7 cellular contexts compared by ENCODE assay signal in the genomic region with DNA sequence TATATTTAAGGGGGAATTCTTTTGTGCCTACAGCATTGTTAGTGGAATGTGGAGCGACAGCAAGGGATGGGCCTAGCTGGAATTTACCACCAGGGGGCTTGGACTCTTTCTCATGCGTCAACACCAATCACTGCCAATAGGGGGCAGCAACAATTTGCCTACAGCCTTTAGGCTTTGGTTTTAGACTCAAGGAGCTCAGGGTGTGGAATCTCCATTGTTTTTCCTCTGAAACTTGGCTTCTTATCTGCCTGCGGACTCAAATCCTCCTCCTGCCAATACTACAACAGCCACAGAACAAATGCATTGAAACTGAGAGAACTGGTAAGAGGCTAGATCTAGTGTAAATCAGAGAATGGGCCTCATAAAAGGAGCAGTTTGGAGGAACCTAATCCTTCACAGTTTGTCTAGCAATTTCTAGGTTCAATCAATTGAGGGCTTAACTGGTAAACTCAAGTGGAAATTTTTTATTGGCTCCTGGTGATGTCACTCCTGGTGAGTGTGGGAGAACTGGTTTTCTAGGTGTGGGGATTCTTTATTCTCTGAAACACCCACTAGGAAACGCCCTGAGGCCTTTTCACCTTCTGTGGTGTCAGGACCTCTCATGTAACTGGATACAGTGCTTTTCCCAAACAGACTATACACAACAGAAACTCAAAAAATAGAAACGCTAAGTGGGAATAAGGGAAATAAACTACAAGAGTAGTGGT. TPM values are rescaled to one million over a fixed set of nuclear protein-coding genes. Genes with fewer than 3 reads are reported as not detected.
DNase-seq lines count a peak whose midpoint lies in the region; ATAC-seq and TF ChIP-seq lines count a peak whose summit lies in the region.

No MANE protein-coding gene starts in this region.

- H3K9me3 ChIP-seq in gastroesophageal sphincter = no peaks in the 10 kb centered on the region

- WGBS in gastroesophageal sphincter (ENCODE audit: low coverage in 1 of 2), 2 donors = 17% methylated on average over 1 of the region's 5 CpGs; no CpG with 5 or more reads in 1 of the 2 donors

- peak; percentile 94 for TF ChIP-seq CTCF in GM13976 (IDR thresholded peaks at IDR 0.05; ENCODE audit: borderline replicate concordance, control extremely low read depth, extremely low read depth, insufficient read depth, missing control alignments)
- TF ChIP-seq CTCF in LNCaP clone FGC (IDR thresholded peaks at IDR 0.05; ENCODE audit: control insufficient read depth, extremely low read depth, insufficient read depth) = peak; percentile 82
- TF ChIP-seq CTCF in RWPE1 (conservative IDR thresholded peaks at IDR 0.05; ENCODE audit: low read depth) = peak; percentile 66
- TF ChIP-seq CTCF in gastroesophageal sphincter (IDR thresholded peaks at IDR 0.05) = peak; percentile 54 to 80 (median 80)

- no peaks in the 10 kb centered on the region for H3K27me3 ChIP-seq in gastroesophageal sphincter

- no peak for DNase-seq in GM13976 (ENCODE audit: low spot score)
- DNase-seq in LNCaP clone FGC (ENCODE audit: low read depth) = peak; percentile 64
- DNase-seq in RWPE1 (ENCODE audit: low spot score) = peak; percentile 49
- peak; percentile 88 for DNase-seq in activated effector memory CD4-positive, alpha-beta T cell treated with anti-CD3 and anti-CD28 coated beads, Interleukin-2, amount 50 U/mL, for 16 hours
- peak in 31 of 56 donors; percentile 0 to 47 (median 10) for DNase-seq in nucleus accumbens (lab: John Stamatoyannopoulos, UW)
- peak; percentile 67 for DNase-seq in ureter (ENCODE audit: low spot score)

- ATAC-seq in gastroesophageal sphincter = peak; percentile 63

- CTCF ChIA-PET in RWPE1 (lab: Yijun Ruan, JAX) = interaction anchor here (0.5 to 1.3 kb wide), 7 partner anchors 26 to 541 kb away, joined by 3 to 8 read pairs (median 4); no protein-coding TSS in a partner anchor

- peak overlapping the region; percentile 51 for H3K27ac ChIP-seq in RWPE1
- H3K27ac ChIP-seq in gastroesophageal sphincter = peak overlapping the region in 2 of 4 donors; percentile 6 to 24

- TF ChIP-seq EP300 in gastroesophageal sphincter (IDR thresholded peaks at IDR 0.05) = no peak

- H3K36me3 ChIP-seq in gastroesophageal sphincter = no peaks in the 10 kb centered on the region

- POLR2A ChIA-PET in RWPE1 (lab: Yijun Ruan, JAX; ENCODE audit: low non-redundant PET) = no interaction called here

- H3K4me3 ChIP-seq in LNCaP clone FGC (ENCODE audit: low read depth, low read length) (no peak overlapping the region), gastroesophageal sphincter (no peak overlapping the region)

- peaks cover 0 to 23% (median 0%) of the 10 kb centered on the region in 3 donors for H3K4me1 ChIP-seq in gastroesophageal sphincter

- no peak for TF ChIP-seq POLR2A in gastroesophageal sphincter (IDR thresholded peaks at IDR 0.05)

- in situ Hi-C loops in GM13976 (cut with MboI; ENCODE audit: low sequenced_read_pairs, unreplicated experiment) = loop anchor here (10.0 kb wide), 1 partner anchor 538 kb away; no protein-coding TSS in a partner anchor

RNA-seq across cellular contexts. Expression of a gene that starts 27.9 kb away (rescaled TPM):
- 1,000 to 10,000 TPM; 2,260 to 4,561 (median 3,693) TPM for total RNA-seq in gastroesophageal sphincter
- 3,112 TPM for total RNA-seq in ureter

RNA-seq across cellular contexts. Expression of a gene that starts 40.6 kb away (rescaled TPM):
- total RNA-seq in gastroesophageal sphincter (1 to 10 TPM in 2 of 4 donors, under 1 TPM in 2; 0.47 to 6.7 (median 1.7) TPM), ureter (0.89 TPM)
